In the genomic region with DNA sequence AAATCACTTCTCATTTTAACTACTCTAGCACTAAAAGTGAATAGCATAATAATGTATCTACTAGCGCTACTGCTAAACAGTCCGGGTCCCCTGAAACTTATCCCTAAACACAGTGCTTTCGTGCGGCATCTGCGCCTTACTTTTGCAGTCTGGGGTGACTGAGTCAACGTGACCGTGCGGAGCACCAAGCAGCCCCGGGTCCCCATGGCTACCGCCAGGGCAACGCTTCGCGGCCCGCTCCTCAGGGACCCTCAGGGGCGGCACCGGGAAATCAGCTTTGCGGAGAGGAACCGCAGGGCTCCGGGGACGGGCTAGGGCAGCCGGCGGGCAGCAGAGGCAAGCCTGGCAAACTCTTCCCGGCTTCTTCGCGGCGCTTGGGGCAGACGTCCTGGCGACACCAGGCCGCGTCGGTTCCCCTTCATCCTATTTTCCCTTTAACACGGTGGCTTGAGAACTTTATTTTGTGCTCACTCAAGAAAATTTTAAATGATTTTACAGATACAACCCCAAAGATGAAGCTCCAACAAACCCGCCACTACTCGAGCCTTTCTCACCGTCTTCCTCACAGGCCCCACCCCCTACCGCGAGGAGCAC, we compare ENCODE assay signal across 8 cellular contexts. TPM values are rescaled to one million over a fixed set of nuclear protein-coding genes. Genes with fewer than 3 reads are reported as not detected.
DNase-seq lines count a peak whose midpoint lies in the region; ATAC-seq and TF ChIP-seq lines count a peak whose summit lies in the region.

No MANE protein-coding gene starts in this region.

- peaks cover 41% of the 10 kb centered on the region for H3F3A ChIP-seq in neural progenitor cell (ENCODE audit: low read depth)

- peak overlapping the region; percentile 95 for H3K27ac ChIP-seq in OCI-LY3 (ENCODE audit: low read length)
- peak overlapping the region; percentile 85 for H3K27ac ChIP-seq in neural progenitor cell

- H3K9ac ChIP-seq in OCI-LY3 (ENCODE audit: low read length) = peak overlapping the region; percentile 98
- H3K9ac ChIP-seq in neural progenitor cell = no peak overlapping the region

- H3K36me3 ChIP-seq in OCI-LY3 (replicated peaks; ENCODE audit: low read depth, low read length) = peaks cover 3% of the 10 kb centered on the region
- H3K36me3 ChIP-seq in neural progenitor cell = no peaks in the 10 kb centered on the region

- TF ChIP-seq CTCF in OCI-LY3 (IDR thresholded peaks at IDR 0.05; ENCODE audit: low read depth, low read length) (no peak), fibroblast of the aortic adventitia (IDR thresholded peaks at IDR 0.05; ENCODE audit: insufficient read depth, low read length) (peak; percentile 9), neural progenitor cell (IDR thresholded peaks at IDR 0.05) (no peak)

- H3K9me3 Mint-ChIP-seq in neural progenitor cell = peaks cover 5% of the 10 kb centered on the region

- ATAC-seq in GM18907 (IDR thresholded peaks at IDR 0.05; ENCODE audit: unreplicated experiment) = peak; percentile 31
- ATAC-seq in HG03139 (IDR thresholded peaks at IDR 0.05; ENCODE audit: unreplicated experiment) = peak; percentile 11

- H3K27me3 ChIP-seq in OCI-LY3 (ENCODE audit: low read depth, low read length) (no peaks in the 10 kb centered on the region), neural progenitor cell (no peaks in the 10 kb centered on the region)

- H3K4me3 ChIP-seq in OCI-LY3 (ENCODE audit: low read length) (peak overlapping the region; percentile 97), fibroblast of the aortic adventitia (ENCODE audit: low read depth, low read length) (peak overlapping the region; percentile 93), neural progenitor cell (peak overlapping the region; percentile 96)

- peaks cover 13% of the 10 kb centered on the region for H3K27me3 Mint-ChIP-seq in neural progenitor cell (ENCODE audit: insufficient read depth, low read depth)

- H4K20me1 ChIP-seq in OCI-LY3 (ENCODE audit: insufficient read depth, low read length) (peaks cover 14% of the 10 kb centered on the region), neural progenitor cell (ENCODE audit: low read depth) (peaks cover 31% of the 10 kb centered on the region)

- H3K4me1 ChIP-seq in OCI-LY3 (ENCODE audit: low read length) (peaks cover 9% of the 10 kb centered on the region), neural progenitor cell (peaks cover 30% of the 10 kb centered on the region)

- H3K36me3 Mint-ChIP-seq in neural progenitor cell = no peaks in the 10 kb centered on the region

- DNase-seq in AG08395 (ENCODE audit: low spot score) (peak; percentile 37), fibroblast of the aortic adventitia (ENCODE audit: low read depth) (no peak), neural progenitor cell (ENCODE audit: low spot score) (peak; percentile 87), superior temporal gyrus (ENCODE audit: extremely low spot score) (peak; percentile 65)
- DNase-seq in activated T-helper 9 cell treated with anti-CD3 and anti-CD28 coated beads, Interleukin-2, amount 50 U/mL, for 16 hours (ENCODE audit: low read depth) = peak; percentile 36

- H3K27ac Mint-ChIP-seq in neural progenitor cell = peak overlapping the region; percentile 99

- H3K9me3 ChIP-seq in OCI-LY3 (ENCODE audit: insufficient read depth, low read length) (no peaks in the 10 kb centered on the region), neural progenitor cell (ENCODE audit: low read depth) (no peaks in the 10 kb centered on the region)

- peak overlapping the region; percentile 89 for H3K4me2 ChIP-seq in OCI-LY3 (ENCODE audit: low read length)
- H3K4me2 ChIP-seq in neural progenitor cell = peak overlapping the region; percentile 95

- H3K79me2 ChIP-seq in OCI-LY3 (ENCODE audit: low read length) = peaks cover 39% of the 10 kb centered on the region
- H3K79me2 ChIP-seq in neural progenitor cell (ENCODE audit: low read depth) = peaks cover 32% of the 10 kb centered on the region

- peaks cover 19% of the 10 kb centered on the region for H3K4me1 Mint-ChIP-seq in neural progenitor cell

- H3K4me3 Mint-ChIP-seq in neural progenitor cell = peak overlapping the region; percentile 98

- H2AFZ ChIP-seq in OCI-LY3 (ENCODE audit: low read depth, low read length) = peak overlapping the region; percentile 59
- peak overlapping the region; percentile 70 for H2AFZ ChIP-seq in neural progenitor cell (replicated peaks)

RNA-seq across cellular contexts. Expression of a gene that starts 0.8 kb away (rescaled TPM):
- total RNA-seq in fibroblast of the aortic adventitia (ENCODE audit: low replicate concordance) (51.0 and 162 TPM in 2 replicates), neural progenitor cell (ENCODE audit: low replicate concordance) (29.9 and 49.0 TPM in 2 replicates)
